8 cellular contexts compared by ENCODE assay signal in genomic region chr6:23446394-23447001, GRCh38.
DNase-seq lines count a peak whose midpoint lies in the region; ATAC-seq, FAIRE-seq and TF ChIP-seq lines count a peak whose summit lies in the region.

No MANE protein-coding gene starts in this region.

- no peaks in the 10 kb centered on the region for H3K27me3 Mint-ChIP-seq in neural crest cell (ENCODE audit: low read depth)

- H3K9me3 Mint-ChIP-seq in neural crest cell = no peaks in the 10 kb centered on the region

- ATAC-seq in GM18498 (IDR thresholded peaks at IDR 0.05; ENCODE audit: unreplicated experiment) (no peak), esophagus mucosa (no peak)

- FAIRE-seq in GM12892 (lab: Jason Lieb, UNC) = no peak

- peak overlapping the region; percentile 68 for H3K4me3 Mint-ChIP-seq in neural crest cell

- H3K4me3 ChIP-seq in HFF-Myc (replicated peaks; ENCODE audit: low read depth, low read length) = no peak overlapping the region
- H3K4me3 ChIP-seq in epithelial cell of esophagus (ENCODE audit: low read length) = no peak overlapping the region

- TF ChIP-seq CTCF in HFF-Myc (IDR thresholded peaks at IDR 0.05; ENCODE audit: low read depth, low read length, missing control alignments) (peak; percentile 51), epithelial cell of esophagus (IDR thresholded peaks at IDR 0.05; ENCODE audit: insufficient read depth, low read depth, low read length, missing control alignments) (peak; percentile 69), neural crest cell (conservative IDR thresholded peaks at IDR 0.05) (peak; percentile 69)

- DNase-seq in HFF-Myc (ENCODE audit: extremely low read depth, low read depth) = peak; percentile 38
- peak; percentile 71 for DNase-seq in NCI-H82 treated with DMSO at 0.1 percent for 48 hours (lab: John Stamatoyannopoulos, UW; ENCODE audit: unreplicated experiment)
- DNase-seq in epithelial cell of esophagus (ENCODE audit: low read depth) = peak; percentile 68
- peak; percentile 3 for DNase-seq in neural crest cell (ENCODE audit: low read depth, low spot score)
- DNase-seq in GM12892 (ENCODE audit: insufficient read length) = no peak
- DNase-seq in GOT3 (lab: John Stamatoyannopoulos, UW) = no peak

- no peak for TF ChIP-seq POLR2A in GM12892 (IDR thresholded peaks at IDR 0.05; ENCODE audit: low read depth, low read length)

- H3K27ac Mint-ChIP-seq in neural crest cell (ENCODE audit: unreplicated experiment) = peak overlapping the region; percentile 69

- H3K4me1 Mint-ChIP-seq in neural crest cell = peaks cover 53% of the 10 kb centered on the region

- H3K36me3 Mint-ChIP-seq in neural crest cell (ENCODE audit: low read depth) = no peaks in the 10 kb centered on the region

Comparison
In these comparisons a context has a peak if more than half of its experiments do, and no peak if none do; other contexts are left out.
1. DNase-seq: peak in HFF-Myc (single experiment), NCI-H82 treated with DMSO at 0.1 percent for 48 hours (single experiment), epithelial cell of esophagus (single experiment) and neural crest cell (single experiment); none in GM12892 (single experiment) and GOT3 (single experiment).
2. Peak in every context shown above with its lines, with median percentiles within 50 percentile points of each other: CTCF ChIP-seq.